Comparison of ENCODE assay signal across 10 cellular contexts in genomic region chr6:31727717-31728671, GRCh38. TPM values are rescaled to one million over a fixed set of nuclear protein-coding genes. Genes with fewer than 3 reads are reported as not detected.
DNase-seq lines count a peak whose midpoint lies in the region; ATAC-seq, FAIRE-seq and TF ChIP-seq lines count a peak whose summit lies in the region.
"Had no signal": no experiment of that assay in that cellular context is flagged by ENCODE, and none has a peak within 500 bp of the region (broad histone marks: within the 10 kb centered on the region; RNA-seq: fewer than 3 reads in every experiment).

No MANE protein-coding gene starts in this region.

- H3K27me3 ChIP-seq in Loucy (ENCODE audit: insufficient read depth, low read length, poor library complexity, severe bottlenecking) (no peaks in the 10 kb centered on the region), neural progenitor cell (no peaks in the 10 kb centered on the region)

- H3K9ac ChIP-seq in Loucy (ENCODE audit: low read depth, low read length, poor library complexity, severe bottlenecking), result peak overlapping the region; percentile 89
- no peak overlapping the region for H3K9ac ChIP-seq in neural progenitor cell

- peaks cover 27% of the 10 kb centered on the region for H4K20me1 ChIP-seq in Loucy (ENCODE audit: insufficient read depth, low read length, poor library complexity, severe bottlenecking)
- H4K20me1 ChIP-seq in neural progenitor cell (ENCODE audit: low read depth), result peaks cover 24% of the 10 kb centered on the region

- intact Hi-C loops in CD14-positive monocyte (cut with micrococcal nuclease), result loop anchor here (1.0 to 10.0 kb wide), 5 partner anchors 8 to 107 kb away; partner anchors contain the start of genes ABHD16A (in 1 of the 2), CLIC1 (in 1 of the 2) and LY6G5C (in 1 of the 2)

- H3F3A ChIP-seq in Loucy (ENCODE audit: low read depth) (peaks cover 15% of the 10 kb centered on the region; the same call in 1 of the 2 replicates), neural progenitor cell (ENCODE audit: low read depth) (peaks cover 57% of the 10 kb centered on the region)

- H3K4me1 Mint-ChIP-seq in CD14-positive monocyte (peaks cover 67% of the 10 kb centered on the region), neural progenitor cell (peaks cover 39% of the 10 kb centered on the region)

- H3K27ac Mint-ChIP-seq in CD14-positive monocyte (peak overlapping the region; percentile 96 to 99 (median 98)), neural progenitor cell (peak overlapping the region; percentile 57)

- peaks cover 56% of the 10 kb centered on the region for H3K79me2 ChIP-seq in Loucy (ENCODE audit: insufficient read depth, low read length)
- H3K79me2 ChIP-seq in neural progenitor cell (ENCODE audit: low read depth), result peaks cover 19% of the 10 kb centered on the region

- H3K36me3 ChIP-seq in Loucy (ENCODE audit: insufficient read depth, low read length), result peaks cover 29% of the 10 kb centered on the region
- peaks cover 5% of the 10 kb centered on the region for H3K36me3 ChIP-seq in neural progenitor cell

- H3K9me3 ChIP-seq in Loucy (ENCODE audit: insufficient read depth, low read depth, low read length) (no peaks in the 10 kb centered on the region), neural progenitor cell (ENCODE audit: low read depth) (no peaks in the 10 kb centered on the region)

- H3K27me3 Mint-ChIP-seq in CD14-positive monocyte (ENCODE audit: low read depth in 3 of 3) (peaks cover 4 to 11% (median 10%) of the 10 kb centered on the region in 3 donors), neural progenitor cell (ENCODE audit: insufficient read depth, low read depth) (peaks cover 10% of the 10 kb centered on the region)

- peak; percentile 65 for DNase-seq in CD14-positive monocyte (ENCODE audit: low spot score)
- DNase-seq in coronary artery (ENCODE audit: low spot score), result no peak
- DNase-seq in neural progenitor cell (ENCODE audit: low spot score), result no peak
- no peak for DNase-seq in GM19239 (ENCODE audit: insufficient read length, low spot score)
- DNase-seq in SW480 (ENCODE audit: low spot score), result no peak
- DNase-seq in NCI-H526 (lab: John Stamatoyannopoulos, UW), result no peak
- DNase-seq: cerebellar nuclear complex, NCI-H2171 had no signal

- ATAC-seq in HG03045 (IDR thresholded peaks at IDR 0.05; ENCODE audit: unreplicated experiment), result no peak

- H3K4me2 ChIP-seq in Loucy (ENCODE audit: low read depth, low read length, poor library complexity, severe bottlenecking), result peak overlapping the region; percentile 85
- peak overlapping the region; percentile 86 for H3K4me2 ChIP-seq in neural progenitor cell

- TF ChIP-seq CTCF in CD14-positive monocyte (IDR thresholded peaks at IDR 0.05) (no peak), Loucy (conservative IDR thresholded peaks at IDR 0.05; ENCODE audit: low read length) (no peak), coronary artery (IDR thresholded peaks at IDR 0.05) (no peak), neural progenitor cell (IDR thresholded peaks at IDR 0.05) (no peak)

- H3K4me1 ChIP-seq in Loucy (ENCODE audit: insufficient read depth, low read length, poor library complexity, severe bottlenecking) (peaks cover 52% of the 10 kb centered on the region), neural progenitor cell (peaks cover 7% of the 10 kb centered on the region)

- H2AFZ ChIP-seq in Loucy (ENCODE audit: low read length) (no peak overlapping the region), neural progenitor cell (replicated peaks) (no peak overlapping the region)

- no peaks in the 10 kb centered on the region for H3K9me2 ChIP-seq in Loucy (replicated peaks; ENCODE audit: low read depth, low read length)

- H3K36me3 Mint-ChIP-seq in CD14-positive monocyte, result peaks cover 53 to 55% of the 10 kb centered on the region in 2 donors
- H3K36me3 Mint-ChIP-seq in neural progenitor cell, result peaks cover 46% of the 10 kb centered on the region

- H3K4me3 ChIP-seq in Loucy (ENCODE audit: low read length, poor library complexity, severe bottlenecking) (peak overlapping the region; percentile 94), coronary artery (peak overlapping the region; percentile 91), neural progenitor cell (peak overlapping the region; percentile 99)

- H3K4me3 Mint-ChIP-seq in CD14-positive monocyte, result peak overlapping the region; percentile 96
- H3K4me3 Mint-ChIP-seq in neural progenitor cell, result peak overlapping the region; percentile 99

- peak overlapping the region; percentile 86 to 99 for H3K27ac ChIP-seq in coronary artery
- no peak overlapping the region for H3K27ac ChIP-seq in neural progenitor cell

- H3K9me3 Mint-ChIP-seq in CD14-positive monocyte, result peaks cover 0 to 4% (median 0%) of the 10 kb centered on the region in 7 donors
- H3K9me3 Mint-ChIP-seq in neural progenitor cell, result no peaks in the 10 kb centered on the region

- FAIRE-seq in GM19239 (lab: Jason Lieb, UNC), result no peak

RNA-seq across cellular contexts. Expression of gene DDAH2, which starts 1.1 kb away (rescaled TPM):
- 10 to 100 TPM; 29.8 to 30.6 TPM for polyA plus RNA-seq in CD14-positive monocyte
- 94.3 and 202 TPM in 2 replicates for total RNA-seq in neural progenitor cell (ENCODE audit: low replicate concordance)

RNA-seq across cellular contexts. Expression of gene MPIG6B, which starts 4.8 kb away (rescaled TPM):
- polyA plus RNA-seq in CD14-positive monocyte, result under 1 TPM; 0.68 to 0.75 TPM
- total RNA-seq in neural progenitor cell (ENCODE audit: low replicate concordance), result not detected in 2 replicates

RNA-seq across cellular contexts. Expression of gene LY6G6C, which starts 6.4 kb away (rescaled TPM):
- not detected for polyA plus RNA-seq in CD14-positive monocyte
- total RNA-seq in neural progenitor cell (ENCODE audit: low replicate concordance), result not detected in 2 replicates

RNA-seq across cellular contexts. Expression of gene CLIC1, which starts 8.3 kb away (rescaled TPM):
- 1,000 to 10,000 TPM; 1,196 to 1,304 TPM for polyA plus RNA-seq in CD14-positive monocyte
- 234 and 307 TPM in 2 replicates for total RNA-seq in neural progenitor cell (ENCODE audit: low replicate concordance)

RNA-seq across cellular contexts. Expression of gene MSH5, which starts 11.8 kb away (rescaled TPM):
- 1 to 10 TPM in 1 of 2 donors, under 1 TPM in 1; 0.58 to 1.9 TPM for polyA plus RNA-seq in CD14-positive monocyte
- 45.5 and 50.9 TPM in 2 replicates for total RNA-seq in neural progenitor cell (ENCODE audit: low replicate concordance)
